Comparison of ENCODE assay signal across 12 cellular contexts in genomic region chrX:44344687-44345086, GRCh38. TPM values are rescaled to one million over a fixed set of nuclear protein-coding genes. Genes with fewer than 3 reads are reported as not detected.
DNase-seq lines count a peak whose midpoint lies in the region; ATAC-seq, FAIRE-seq and TF ChIP-seq lines count a peak whose summit lies in the region.
"Had no signal": no experiment of that assay in that cellular context is flagged by ENCODE, and none has a peak within 500 bp of the region (broad histone marks: within the 10 kb centered on the region; RNA-seq: fewer than 3 reads in every experiment).

No MANE protein-coding gene starts in this region.

- no peak for TF ChIP-seq CTCF in thyroid gland (IDR thresholded peaks at IDR 0.05)
- no peak for TF ChIP-seq CTCF in kidney (IDR thresholded peaks at IDR 0.05; ENCODE audit: borderline replicate concordance, extremely low read depth, insufficient read depth)

- H3K9me3 ChIP-seq in thyroid gland (no peaks in the 10 kb centered on the region), kidney (ENCODE audit: control insufficient read depth in 1 of 2, low read length in 2 of 2) (no peaks in the 10 kb centered on the region)

- H3K36me3 Mint-ChIP-seq in activated CD4-positive, alpha-beta T cell treated with anti-CD3 and anti-CD28 coated beads, Interleukin-2, amount 10 ng/mL, durations not matched to agents 24 days and 14 days (ENCODE audit: low read depth) = no peaks in the 10 kb centered on the region
- no peaks in the 10 kb centered on the region for H3K36me3 Mint-ChIP-seq in stimulated activated memory B cell treated with anti-CD40 and anti-IgM and Interleukin-4, amounts not matched to agents 10 μg/mL and 1 μg/mL and 100 μg/mL, for 72 hours

- intact Hi-C loops in activated CD4-positive, alpha-beta T cell treated with anti-CD3 and anti-CD28 coated beads, Interleukin-2, amount 10 ng/mL, durations not matched to agents 24 days and 14 days (cut with micrococcal nuclease) = no loop called here
- intact Hi-C loops in thyroid gland (cut with DNase I) = no loop called here
- intact Hi-C loops in kidney (cut with DNase I) = no loop called here

- no peaks in the 10 kb centered on the region for H3K9me3 Mint-ChIP-seq in activated CD4-positive, alpha-beta T cell treated with anti-CD3 and anti-CD28 coated beads, Interleukin-2, amount 10 ng/mL, durations not matched to agents 24 days and 14 days
- no peaks in the 10 kb centered on the region for H3K9me3 Mint-ChIP-seq in stimulated activated memory B cell treated with anti-CD40 and anti-IgM and Interleukin-4, amounts not matched to agents 10 μg/mL and 1 μg/mL and 100 μg/mL, for 72 hours

- no peak overlapping the region for H3K9ac ChIP-seq in kidney (ENCODE audit: low read length in 2 of 2)

- H3K27ac ChIP-seq in thyroid gland (no peak overlapping the region), kidney (ENCODE audit: low read depth in 2 of 2, low read length in 2 of 2) (no peak overlapping the region)
- H3K27ac ChIP-seq: dorsolateral prefrontal cortex had no signal

- DNase-seq in activated CD4-positive, alpha-beta T cell treated with anti-CD3 and anti-CD28 coated beads, Interleukin-2, amount 10 ng/mL, durations not matched to agents 24 days and 14 days = peak; percentile 72
- DNase-seq in activated CD4-positive, alpha-beta T cell treated with anti-CD3 and anti-CD28 coated beads, Interleukin-2, amount 50 U/mL, for 4 hours = no peak
- peak; percentile 73 for DNase-seq in NOMO-1 treated with DMSO at 0.1 percent for 48 hours (lab: John Stamatoyannopoulos, UW; ENCODE audit: unreplicated experiment)
- peak; percentile 7 for DNase-seq in amniotic epithelial cell (ENCODE audit: low read depth)
- DNase-seq in thyroid gland = no peak
- DNase-seq in kidney = no peak
- DNase-seq: dorsolateral prefrontal cortex had no signal

- H3K4me3 ChIP-seq in thyroid gland (replicated peaks in 1 of 3) = no peak overlapping the region
- no peak overlapping the region for H3K4me3 ChIP-seq in kidney (ENCODE audit: low read length in 2 of 2)

- H3K36me3 ChIP-seq in thyroid gland = no peaks in the 10 kb centered on the region
- H3K36me3 ChIP-seq in kidney (ENCODE audit: control insufficient read depth in 1 of 2, insufficient read depth in 2 of 2, low read length in 2 of 2) = no peaks in the 10 kb centered on the region

- no peak for ATAC-seq in stimulated activated memory B cell treated with anti-CD40 and anti-IgM and Interleukin-4, amounts not matched to agents 10 μg/mL and 1 μg/mL and 100 μg/mL, for 72 hours
- no peak for ATAC-seq in HG03135 (IDR thresholded peaks at IDR 0.05; ENCODE audit: unreplicated experiment)

- no peaks in the 10 kb centered on the region for H3K27me3 ChIP-seq in thyroid gland

- 67 to 68% methylated on average over 7 of the region's 7 CpGs for WGBS in thyroid gland, 2 donors

- no peak for FAIRE-seq in kidney (lab: Jason Lieb, UNC)
- FAIRE-seq: A204.1, GM12892, H1 had no signal

- peak overlapping the region; percentile 86 for H3K4me3 Mint-ChIP-seq in activated CD4-positive, alpha-beta T cell treated with anti-CD3 and anti-CD28 coated beads, Interleukin-2, amount 10 ng/mL, durations not matched to agents 24 days and 14 days
- peak overlapping the region; percentile 78 for H3K4me3 Mint-ChIP-seq in stimulated activated memory B cell treated with anti-CD40 and anti-IgM and Interleukin-4, amounts not matched to agents 10 μg/mL and 1 μg/mL and 100 μg/mL, for 72 hours

- peaks cover 14% of the 10 kb centered on the region for H3K4me1 Mint-ChIP-seq in activated CD4-positive, alpha-beta T cell treated with anti-CD3 and anti-CD28 coated beads, Interleukin-2, amount 10 ng/mL, durations not matched to agents 24 days and 14 days
- peaks cover 13% of the 10 kb centered on the region for H3K4me1 Mint-ChIP-seq in stimulated activated memory B cell treated with anti-CD40 and anti-IgM and Interleukin-4, amounts not matched to agents 10 μg/mL and 1 μg/mL and 100 μg/mL, for 72 hours

- peak overlapping the region; percentile 85 for H3K27ac Mint-ChIP-seq in activated CD4-positive, alpha-beta T cell treated with anti-CD3 and anti-CD28 coated beads, Interleukin-2, amount 10 ng/mL, durations not matched to agents 24 days and 14 days
- peak overlapping the region; percentile 84 for H3K27ac Mint-ChIP-seq in stimulated activated memory B cell treated with anti-CD40 and anti-IgM and Interleukin-4, amounts not matched to agents 10 μg/mL and 1 μg/mL and 100 μg/mL, for 72 hours

- TF ChIP-seq POLR2A in thyroid gland (IDR thresholded peaks at IDR 0.05) = no peak

- no peaks in the 10 kb centered on the region for H3K27me3 Mint-ChIP-seq in activated CD4-positive, alpha-beta T cell treated with anti-CD3 and anti-CD28 coated beads, Interleukin-2, amount 10 ng/mL, durations not matched to agents 24 days and 14 days
- no peaks in the 10 kb centered on the region for H3K27me3 Mint-ChIP-seq in stimulated activated memory B cell treated with anti-CD40 and anti-IgM and Interleukin-4, amounts not matched to agents 10 μg/mL and 1 μg/mL and 100 μg/mL, for 72 hours

- H3K4me1 ChIP-seq in thyroid gland = no peaks in the 10 kb centered on the region
- H3K4me1 ChIP-seq in kidney (ENCODE audit: control insufficient read depth in 1 of 2, insufficient read depth in 1 of 2, low read depth in 1 of 2, low read length in 2 of 2) = no peaks in the 10 kb centered on the region

RNA-seq across cellular contexts. Expression of gene EFHC2, which starts 1.2 kb away (rescaled TPM):
- total RNA-seq in activated CD4-positive, alpha-beta T cell treated with anti-CD3 and anti-CD28 coated beads, Interleukin-2, amount 10 ng/mL, durations not matched to agents 24 days and 14 days = not detected in 2 replicates
- total RNA-seq in thyroid gland (1 to 10 TPM; 4.7 to 8.6 (median 5.9) TPM), kidney (6.4 TPM)
- 1.6 TPM for polyA plus RNA-seq in kidney (ENCODE audit: insufficient read depth, low read depth, low replicate concordance)

Comparison
In these comparisons a context has a peak if more than half of its experiments do, and no peak if none do; other contexts are left out.
1. DNase-seq: peak in activated CD4-positive, alpha-beta T cell treated with anti-CD3 and anti-CD28 coated beads, Interleukin-2, amount 10 ng/mL, durations not matched to agents 24 days and 14 days (single experiment), NOMO-1 treated with DMSO at 0.1 percent for 48 hours (single experiment) and amniotic epithelial cell (single experiment); none in activated CD4-positive, alpha-beta T cell treated with anti-CD3 and anti-CD28 coated beads, Interleukin-2, amount 50 U/mL, for 4 hours (0 of 2), thyroid gland (0 of 2) and kidney (single experiment).